ENCODE assay signal across 1 cellular context in the genomic region with DNA sequence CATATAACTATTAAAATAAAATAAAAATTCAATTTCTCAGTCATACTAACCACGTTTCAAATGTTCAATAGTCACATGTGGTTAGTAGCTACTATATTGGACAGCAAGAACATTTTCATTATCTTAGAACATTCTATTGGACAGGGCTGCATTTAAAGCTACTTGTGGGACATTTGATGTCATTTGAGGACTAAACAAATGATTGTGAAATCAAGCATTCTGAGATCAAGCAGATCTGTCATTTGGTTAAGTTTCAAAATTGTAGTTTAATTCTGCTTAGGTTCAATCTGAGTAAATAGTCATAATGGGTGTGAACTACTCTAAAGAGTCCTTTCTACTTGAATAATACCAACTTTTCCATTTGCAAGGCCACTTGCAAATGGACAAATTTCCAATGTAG.
TF ChIP-seq lines count a peak whose summit lies in the region.

No MANE protein-coding gene starts in this region.

TF ChIP-seq in GM12878, 131 proteins besides CTCF, POLR2A, EP300 and RAD21:
- TF ChIP-seq RBBP5 (conservative IDR thresholded peaks at IDR 0.05): no peak
- TF ChIP-seq NR2C2 (IDR thresholded peaks at IDR 0.05; ENCODE audit: borderline replicate concordance, control insufficient read depth, insufficient read length, low read depth): no peak
- TF ChIP-seq RAD51 (IDR thresholded peaks at IDR 0.05): no peak
- TF ChIP-seq TCF12 (IDR thresholded peaks at IDR 0.05; ENCODE audit: low read depth, low read length): no peak
- no peak for TF ChIP-seq NFYA (IDR thresholded peaks at IDR 0.05; ENCODE audit: borderline replicate concordance, low read depth, low read length)
- TF ChIP-seq ZNF207 (IDR thresholded peaks at IDR 0.05; ENCODE audit: borderline replicate concordance): no peak
- no peak for TF ChIP-seq FOXM1 (IDR thresholded peaks at IDR 0.05; ENCODE audit: low read depth, low read length)
- no peak for TF ChIP-seq HDGF (IDR thresholded peaks at IDR 0.05)
- no peak for TF ChIP-seq YY1 (IDR thresholded peaks at IDR 0.05; ENCODE audit: low read depth, low read length)
- TF ChIP-seq, protein P1, sequence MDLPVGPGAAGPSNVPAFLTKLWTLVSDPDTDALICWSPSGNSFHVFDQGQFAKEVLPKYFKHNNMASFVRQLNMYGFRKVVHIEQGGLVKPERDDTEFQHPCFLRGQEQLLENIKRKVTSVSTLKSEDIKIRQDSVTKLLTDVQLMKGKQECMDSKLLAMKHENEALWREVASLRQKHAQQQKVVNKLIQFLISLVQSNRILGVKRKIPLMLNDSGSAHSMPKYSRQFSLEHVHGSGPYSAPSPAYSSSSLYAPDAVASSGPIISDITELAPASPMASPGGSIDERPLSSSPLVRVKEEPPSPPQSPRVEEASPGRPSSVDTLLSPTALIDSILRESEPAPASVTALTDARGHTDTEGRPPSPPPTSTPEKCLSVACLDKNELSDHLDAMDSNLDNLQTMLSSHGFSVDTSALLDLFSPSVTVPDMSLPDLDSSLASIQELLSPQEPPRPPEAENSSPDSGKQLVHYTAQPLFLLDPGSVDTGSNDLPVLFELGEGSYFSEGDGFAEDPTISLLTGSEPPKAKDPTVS (IDR thresholded peaks at IDR 0.05; ENCODE audit: low read depth, low read length): no peak
- no peak for TF ChIP-seq MAX (IDR thresholded peaks at IDR 0.05; ENCODE audit: low read depth, low read length)
- TF ChIP-seq CBFB (IDR thresholded peaks at IDR 0.05; ENCODE audit: low read depth): no peak
- no peak for TF ChIP-seq LARP7 (IDR thresholded peaks at IDR 0.05)
- no peak for TF ChIP-seq ETV6 (conservative IDR thresholded peaks at IDR 0.05 in 1 of 2, IDR thresholded peaks at IDR 0.05 in 1 of 2; ENCODE audit: borderline replicate concordance in 1 of 2, low read depth in 1 of 2)
- TF ChIP-seq ZNF384 (IDR thresholded peaks at IDR 0.05; ENCODE audit: borderline replicate concordance, low read depth, low read length): no peak
- no peak for TF ChIP-seq ATF7 (IDR thresholded peaks at IDR 0.05; ENCODE audit: low read depth)
- TF ChIP-seq MYC (IDR thresholded peaks at IDR 0.05; ENCODE audit: insufficient read depth, insufficient read length, insufficient replicate concordance, low read length, severe bottlenecking): no peak
- TF ChIP-seq MTA3 (IDR thresholded peaks at IDR 0.05; ENCODE audit: borderline replicate concordance, low read length): no peak
